Comparison of ENCODE assay signal across 24 cellular contexts in the genomic region with DNA sequence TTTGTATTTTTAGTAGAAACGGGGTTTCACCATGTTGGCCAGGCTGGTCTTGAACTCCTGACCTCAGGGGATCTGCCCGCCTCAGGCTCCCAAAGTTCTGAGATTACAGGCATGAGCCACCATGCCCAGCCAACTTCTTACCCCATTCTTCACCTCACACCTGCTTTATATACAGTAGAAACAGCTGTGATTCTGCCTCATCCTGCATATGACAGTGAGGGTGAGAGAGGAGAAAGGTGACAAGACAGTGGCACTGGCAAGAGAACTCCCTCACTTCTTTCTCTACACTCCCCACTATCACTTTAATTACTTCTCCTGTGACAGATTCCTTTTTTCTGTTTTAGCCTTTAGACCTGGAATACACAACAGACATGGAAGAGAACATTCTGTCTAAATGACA.
DNase-seq lines count a peak whose midpoint lies in the region; ATAC-seq and TF ChIP-seq lines count a peak whose summit lies in the region.
"Had no signal": no experiment of that assay in that cellular context is flagged by ENCODE, and none has a peak within 500 bp of the region (broad histone marks: within the 10 kb centered on the region; RNA-seq: fewer than 3 reads in every experiment).

No MANE protein-coding gene starts in this region.

- peaks cover 6% of the 10 kb centered on the region for H3K4me1 ChIP-seq in mesenchymal stem cell (ENCODE audit: control insufficient read depth, insufficient read depth, low read depth, low read length)
- H3K4me1 ChIP-seq: BLaER1, prostate gland had no signal

- H2AFZ ChIP-seq in mesenchymal stem cell (ENCODE audit: low read depth, low read length): no peak overlapping the region

- H4K8ac ChIP-seq in mesenchymal stem cell (ENCODE audit: low read length): no peak overlapping the region

- peaks cover 2% of the 10 kb centered on the region for H3K4me1 Mint-ChIP-seq in activated T-cell treated with anti-CD3 and anti-CD28 coated beads, Interleukin-2, amount 50 U/mL, for 4 hours (ENCODE audit: low read depth)
- H3K4me1 Mint-ChIP-seq in stimulated activated effector memory CD8-positive, alpha-beta T cell treated with anti-CD3 and anti-CD28 coated beads, Interleukin-12 subunit alpha, Interleukin-12 subunit beta, amount 100 ng/mL, for 72 hours: peaks cover 20% of the 10 kb centered on the region

- H3K27me3 Mint-ChIP-seq in activated T-cell treated with anti-CD3 and anti-CD28 coated beads, Interleukin-2, amount 50 U/mL, for 4 hours (ENCODE audit: low read depth): peaks cover 11% of the 10 kb centered on the region

- ATAC-seq in activated T-cell treated with anti-CD3 and anti-CD28 coated beads, Interleukin-2, amount 50 U/mL, for 4 hours: peak; percentile 43
- peak; percentile 4; the same call in 1 of the 3 replicates for ATAC-seq in SK-N-SH treated with all-trans-retinoic acid at 6 μM for 48 hours
- ATAC-seq in stimulated activated effector memory CD8-positive, alpha-beta T cell treated with anti-CD3 and anti-CD28 coated beads, Interleukin-12 subunit alpha, Interleukin-12 subunit beta, amount 100 ng/mL, for 72 hours: peak; percentile 65
- no peak for ATAC-seq in HG02852 (IDR thresholded peaks at IDR 0.05; ENCODE audit: unreplicated experiment)

- no peak overlapping the region for H3K4ac ChIP-seq in mesenchymal stem cell (ENCODE audit: low read depth in 1 of 2, low read length in 2 of 2)

- DNase-seq in activated T-cell treated with anti-CD3 and anti-CD28 coated beads, Interleukin-2, amount 50 U/mL, for 4 hours: no peak
- DNase-seq in activated T-cell treated with anti-CD3 and anti-CD28 coated beads for 4 hours (no peak), mesenchymal stem cell (no peak), OCI-M2 (lab: John Stamatoyannopoulos, UW; ENCODE audit: unreplicated experiment) (no peak), NCI-H82 (lab: John Stamatoyannopoulos, UW) (no peak)
- DNase-seq in stimulated activated effector memory CD8-positive, alpha-beta T cell treated with anti-CD3 and anti-CD28 coated beads, Interleukin-12 subunit alpha, Interleukin-12 subunit beta, amount 100 ng/mL, for 72 hours (ENCODE audit: low spot score in 2 of 2): no peak
- DNase-seq: activated CD8-positive, alpha-beta memory T cell treated with anti-CD3 and anti-CD28 coated beads for 24 hours; activated naive CD4-positive, alpha-beta T cell treated with anti-CD3 and anti-CD28 coated beads, Interleukin-2, amount 10 ng/mL, durations not matched to agents 7 days and 5 days; activated T-cell treated with anti-CD3 and anti-CD28 coated beads, Interleukin-2, amount 50 U/mL, for 24 hours; amygdala; H9; mucosa of descending colon; NCI-H1092 treated with DMSO at 0.1 percent for 48 hours; NCI-H2029 treated with DMSO at 0.1 percent for 48 hours; NCI-H345; Right ventricle myocardium superior; stimulated activated CD4-positive, alpha-beta T cell treated with anti-CD3 and anti-CD28 coated beads, Interleukin-2, amount 100 ng/mL, for 24 hours; substantia nigra had no signal

- no peak overlapping the region for H2BK120ac ChIP-seq in mesenchymal stem cell (ENCODE audit: low read depth, low read length)

- no peak overlapping the region for H3K9ac ChIP-seq in mesenchymal stem cell (ENCODE audit: low read length)
- H3K9ac ChIP-seq: BLaER1 had no signal

- no peaks in the 10 kb centered on the region for H3K9me3 Mint-ChIP-seq in activated T-cell treated with anti-CD3 and anti-CD28 coated beads, Interleukin-2, amount 50 U/mL, for 4 hours
- no peaks in the 10 kb centered on the region for H3K9me3 Mint-ChIP-seq in stimulated activated effector memory CD8-positive, alpha-beta T cell treated with anti-CD3 and anti-CD28 coated beads, Interleukin-12 subunit alpha, Interleukin-12 subunit beta, amount 100 ng/mL, for 72 hours
- H3K9me3 Mint-ChIP-seq: activated naive CD4-positive, alpha-beta T cell treated with anti-CD3 and anti-CD28 coated beads, Interleukin-2, amount 10 ng/mL, durations not matched to agents 7 days and 5 days; activated T-cell treated with anti-CD3 and anti-CD28 coated beads, Interleukin-2, amount 50 U/mL, for 24 hours; H9; neural crest cell had no signal

- no peak overlapping the region for H3K23ac ChIP-seq in mesenchymal stem cell (ENCODE audit: low read length in 2 of 2)

- H3K18ac ChIP-seq in mesenchymal stem cell (ENCODE audit: low read depth in 1 of 2, low read length in 2 of 2): no peak overlapping the region

- no peak overlapping the region for H4K91ac ChIP-seq in mesenchymal stem cell (ENCODE audit: low read length)

- H3K79me1 ChIP-seq in mesenchymal stem cell (replicated peaks; ENCODE audit: low read length, poor library complexity, severe bottlenecking): peaks cover 5% of the 10 kb centered on the region

- H3K36me3 ChIP-seq in mesenchymal stem cell (ENCODE audit: control insufficient read depth in 1 of 2, insufficient read depth in 2 of 2, low read depth in 1 of 2, low read length in 2 of 2): peaks cover 8 to 15% of the 10 kb centered on the region in 2 experiments
- H3K36me3 ChIP-seq: BLaER1, prostate gland had no signal

- H2BK15ac ChIP-seq in mesenchymal stem cell (ENCODE audit: low read depth, poor library complexity, severe bottlenecking): no peak overlapping the region

- no peak overlapping the region for H3K4me3 Mint-ChIP-seq in activated T-cell treated with anti-CD3 and anti-CD28 coated beads, Interleukin-2, amount 50 U/mL, for 4 hours
- peak overlapping the region; percentile 18 for H3K4me3 Mint-ChIP-seq in stimulated activated effector memory CD8-positive, alpha-beta T cell treated with anti-CD3 and anti-CD28 coated beads, Interleukin-12 subunit alpha, Interleukin-12 subunit beta, amount 100 ng/mL, for 72 hours
- H3K4me3 Mint-ChIP-seq: activated naive CD4-positive, alpha-beta T cell treated with anti-CD3 and anti-CD28 coated beads, Interleukin-2, amount 10 ng/mL, durations not matched to agents 7 days and 5 days; activated T-cell treated with anti-CD3 and anti-CD28 coated beads, Interleukin-2, amount 50 U/mL, for 24 hours; H9; neural crest cell had no signal

- H3K4me3 ChIP-seq in mesenchymal stem cell (ENCODE audit: insufficient read depth in 1 of 2, low read depth in 1 of 2, low read length in 2 of 2): no peak overlapping the region
- H3K4me3 ChIP-seq: BLaER1, mucosa of descending colon, prostate gland had no signal

- H2AK5ac ChIP-seq in mesenchymal stem cell (ENCODE audit: low read length, severe bottlenecking): no peak overlapping the region

- no peak overlapping the region for H3K14ac ChIP-seq in mesenchymal stem cell (ENCODE audit: low read length in 2 of 2)

- no peaks in the 10 kb centered on the region for H3K9me3 ChIP-seq in mesenchymal stem cell (ENCODE audit: control insufficient read depth, low read length)
- H3K9me3 ChIP-seq: BLaER1, mucosa of descending colon, prostate gland had no signal

- no peaks in the 10 kb centered on the region for H3K36me3 Mint-ChIP-seq in activated T-cell treated with anti-CD3 and anti-CD28 coated beads, Interleukin-2, amount 50 U/mL, for 4 hours (ENCODE audit: insufficient read depth)
- H3K36me3 Mint-ChIP-seq in stimulated activated effector memory CD8-positive, alpha-beta T cell treated with anti-CD3 and anti-CD28 coated beads, Interleukin-12 subunit alpha, Interleukin-12 subunit beta, amount 100 ng/mL, for 72 hours: no peaks in the 10 kb centered on the region
- H3K36me3 Mint-ChIP-seq: activated naive CD4-positive, alpha-beta T cell treated with anti-CD3 and anti-CD28 coated beads, Interleukin-2, amount 10 ng/mL, durations not matched to agents 7 days and 5 days had no signal

- no peaks in the 10 kb centered on the region for H3K27me3 ChIP-seq in mesenchymal stem cell (ENCODE audit: control insufficient read depth in 1 of 2, insufficient read depth in 1 of 2, low read length in 2 of 2)
- H3K27me3 ChIP-seq: BLaER1 had no signal

- H2BK12ac ChIP-seq in mesenchymal stem cell (ENCODE audit: low read length in 2 of 2): no peak overlapping the region

- H3K27ac ChIP-seq in mesenchymal stem cell (ENCODE audit: low read length, poor library complexity, severe bottlenecking): peak overlapping the region; percentile 55
- H3K27ac ChIP-seq: BLaER1, HL-60, prostate gland had no signal

- no peak overlapping the region for H2BK5ac ChIP-seq in mesenchymal stem cell (ENCODE audit: low read depth, low read length, poor library complexity, severe bottlenecking)

- H3K27ac Mint-ChIP-seq in stimulated activated effector memory CD8-positive, alpha-beta T cell treated with anti-CD3 and anti-CD28 coated beads, Interleukin-12 subunit alpha, Interleukin-12 subunit beta, amount 100 ng/mL, for 72 hours: peak overlapping the region; percentile 69
- H3K27ac Mint-ChIP-seq: activated naive CD4-positive, alpha-beta T cell treated with anti-CD3 and anti-CD28 coated beads, Interleukin-2, amount 10 ng/mL, durations not matched to agents 7 days and 5 days; activated T-cell treated with anti-CD3 and anti-CD28 coated beads, Interleukin-2, amount 50 U/mL, for 24 hours; H9 had no signal

- no peak overlapping the region for H3K4me2 ChIP-seq in mesenchymal stem cell (ENCODE audit: low read length, poor library complexity, severe bottlenecking)
- H3K4me2 ChIP-seq: BLaER1 had no signal

- WGBS in mesenchymal stem cell: 95% methylated on average over 2 of the region's 2 CpGs

TF ChIP-seq in SK-N-SH treated with all-trans-retinoic acid at 6 μM for 48 hours, 23 proteins besides CTCF, POLR2A, EP300 and RAD21:
- no peak for TF ChIP-seq TOX (CRISPR knock-in tag; IDR thresholded peaks at IDR 0.05; ENCODE audit: borderline replicate concordance)
- no peak for TF ChIP-seq CREB5 (CRISPR knock-in tag; IDR thresholded peaks at IDR 0.05; ENCODE audit: low read depth)
- TF ChIP-seq ZC3H10 (CRISPR knock-in tag; IDR thresholded peaks at IDR 0.05): no peak
- no peak for TF ChIP-seq ZNF565 (CRISPR knock-in tag; conservative IDR thresholded peaks at IDR 0.05; ENCODE audit: low read depth)
TF ChIP-seq in SK-N-SH treated with all-trans-retinoic acid at 6 μM for 48 hours: peak in this region for 0.
